ENCODE assay signal across 23 cellular contexts in the genomic region with DNA sequence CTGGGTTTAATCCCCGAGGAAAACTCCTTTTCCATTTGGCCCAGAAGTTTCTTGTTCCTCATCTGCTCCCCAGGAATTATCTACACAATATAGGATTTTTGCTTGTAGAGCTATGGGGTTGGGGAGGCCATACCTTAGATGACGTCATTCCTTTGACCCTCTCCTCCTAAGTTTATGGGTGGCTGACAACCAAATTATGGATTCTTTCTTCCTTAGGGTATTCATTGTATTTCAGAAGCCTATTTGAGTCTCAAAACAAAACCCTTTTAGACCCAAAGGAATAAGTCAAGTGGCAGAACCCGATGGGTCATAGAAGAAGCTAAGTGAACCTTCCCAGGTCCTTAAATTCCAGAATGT. TPM values are rescaled to one million over a fixed set of nuclear protein-coding genes. Genes with fewer than 3 reads are reported as not detected.
DNase-seq lines count a peak whose midpoint lies in the region; ATAC-seq, FAIRE-seq and TF ChIP-seq lines count a peak whose summit lies in the region.
"Had no signal": no experiment of that assay in that cellular context is flagged by ENCODE, and none has a peak within 500 bp of the region (broad histone marks: within the 10 kb centered on the region; RNA-seq: fewer than 3 reads in every experiment).

No MANE protein-coding gene starts in this region.

- H3K27ac Mint-ChIP-seq in dendritic cell treated with granulocyte-macrophage colony-stimulating factor and Interleukin-4, amounts not matched to agents 40 ng/mL and 50 ng/mL, for 4 days = peak overlapping the region; percentile 84
- H3K27ac Mint-ChIP-seq: CD14-positive monocyte; CD4-positive, CD25-positive, alpha-beta regulatory T cell; CD8-positive, alpha-beta memory T cell had no signal

- TSS peak; percentile 9 for BruUV-seq in PC-9 (replicated peaks; lab: Mats Ljungman, UMichigan)

- H3K4me1 Mint-ChIP-seq in dendritic cell treated with granulocyte-macrophage colony-stimulating factor and Interleukin-4, amounts not matched to agents 40 ng/mL and 50 ng/mL, for 4 days (ENCODE audit: low read depth) = peaks cover 28% of the 10 kb centered on the region

- ATAC-seq in GM18861 (IDR thresholded peaks at IDR 0.05; ENCODE audit: unreplicated experiment) = no peak

- POLR2A ChIA-PET in PC-9 (lab: Charles Lee; ENCODE audit: unreplicated experiment) = interaction anchor here (0.5 kb wide), 2 partner anchors 84 to 158 kb away, joined by 3 to 4 read pairs; no protein-coding TSS in a partner anchor

- no peak overlapping the region for H3K4me3 Mint-ChIP-seq in dendritic cell treated with granulocyte-macrophage colony-stimulating factor and Interleukin-4, amounts not matched to agents 40 ng/mL and 50 ng/mL, for 4 days
- H3K4me3 Mint-ChIP-seq: CD14-positive monocyte; CD4-positive, alpha-beta memory T cell; CD4-positive, CD25-positive, alpha-beta regulatory T cell; CD8-positive, alpha-beta memory T cell had no signal

- intact Hi-C loops in PC-9 (cut with micrococcal nuclease; ENCODE audit: unreplicated experiment) = loop anchor here (1.0 to 2.0 kb wide), 7 partner anchors 44 to 442 kb away; no protein-coding TSS in a partner anchor
- intact Hi-C loops in dendritic cell treated with granulocyte-macrophage colony-stimulating factor and Interleukin-4, amounts not matched to agents 40 ng/mL and 50 ng/mL, for 4 days (cut with micrococcal nuclease) = loop anchor here (1.0 to 2.0 kb wide), 3 partner anchors 15 to 227 kb away; a partner anchor contains a TSS

- no peak overlapping the region for H3K4me2 ChIP-seq in PC-9
- H3K4me2 ChIP-seq: BLaER1 had no signal

- FAIRE-seq in D721Med (lab: Jason Lieb, UNC) = no peak
- FAIRE-seq: A204.1 had no signal

- no peaks in the 10 kb centered on the region for H4K20me1 ChIP-seq in PC-9 (ENCODE audit: insufficient read depth)
- H4K20me1 ChIP-seq: BLaER1 had no signal

- DNase-seq in PC-9 (no peak), SK-N-MC (ENCODE audit: low read depth, low spot score) (no peak), D721Med (ENCODE audit: insufficient read length, low spot score) (no peak), dermis blood vessel endothelial cell (no peak)
- DNase-seq: 8988T; ACHN; BE2C; CD4-positive, alpha-beta memory T cell; CD4-positive, CD25-positive, alpha-beta regulatory T cell; CD8-positive, alpha-beta memory T cell; COR-L47; DND-41; EL; GDM1 had no signal

- H3K4me3 ChIP-seq in PC-9 (no peak overlapping the region), SK-N-MC (no peak overlapping the region)
- H3K4me3 ChIP-seq: BLaER1, GM12878 had no signal

- CTCF ChIA-PET in PC-9 (lab: Charles Lee) = interaction anchor here (0.6 to 8.0 kb wide), 14 partner anchors 9 to 471 kb away, joined by 3 to 128 read pairs (median 4); a partner anchor contains a TSS

- H3K27ac ChIP-seq in PC-9 (no peak overlapping the region), SK-N-MC (peak overlapping the region; percentile 26; the same call in 1 of the 2 replicates)
- H3K27ac ChIP-seq: BLaER1 had no signal

- H3K9me3 ChIP-seq in PC-9 (ENCODE audit: insufficient read depth, low read depth) = no peaks in the 10 kb centered on the region
- no peaks in the 10 kb centered on the region for H3K9me3 ChIP-seq in SK-N-MC (ENCODE audit: low read depth, low read length)
- H3K9me3 ChIP-seq: BE2C, BLaER1 had no signal

- no peaks in the 10 kb centered on the region for H3K9me2 ChIP-seq in PC-9 (ENCODE audit: insufficient read depth)

- peaks cover 5% of the 10 kb centered on the region; the same call in 1 of the 2 replicates for H3K27me3 ChIP-seq in PC-9 (ENCODE audit: insufficient read depth, low read depth)
- H3K27me3 ChIP-seq: BE2C, BLaER1 had no signal

- no peaks in the 10 kb centered on the region for H3K4me1 ChIP-seq in PC-9 (replicated peaks; ENCODE audit: insufficient read depth)
- H3K4me1 ChIP-seq: BE2C, BLaER1 had no signal

- H3K79me2 ChIP-seq in PC-9 (ENCODE audit: low read depth) = no peaks in the 10 kb centered on the region

- H3K36me3 ChIP-seq in PC-9 (ENCODE audit: low read depth) (no peaks in the 10 kb centered on the region), SK-N-MC (ENCODE audit: insufficient read depth, low read length) (no peaks in the 10 kb centered on the region)
- H3K36me3 ChIP-seq: BE2C, BLaER1 had no signal

- H3K36me3 Mint-ChIP-seq in dendritic cell treated with granulocyte-macrophage colony-stimulating factor and Interleukin-4, amounts not matched to agents 40 ng/mL and 50 ng/mL, for 4 days (ENCODE audit: low read depth) = no peaks in the 10 kb centered on the region
- H3K36me3 Mint-ChIP-seq: CD14-positive monocyte; CD4-positive, alpha-beta memory T cell had no signal

- no peaks in the 10 kb centered on the region for H3K9me3 Mint-ChIP-seq in dendritic cell treated with granulocyte-macrophage colony-stimulating factor and Interleukin-4, amounts not matched to agents 40 ng/mL and 50 ng/mL, for 4 days
- H3K9me3 Mint-ChIP-seq: CD14-positive monocyte; CD4-positive, alpha-beta memory T cell; CD4-positive, CD25-positive, alpha-beta regulatory T cell; CD8-positive, alpha-beta memory T cell had no signal

- H2AFZ ChIP-seq in PC-9 = no peak overlapping the region

- TF ChIP-seq CTCF in PC-9 (conservative IDR thresholded peaks at IDR 0.05) (no peak), D721Med (IDR thresholded peaks at IDR 0.05; ENCODE audit: insufficient read depth, missing control alignments) (no peak)

- H3K27me3 Mint-ChIP-seq in dendritic cell treated with granulocyte-macrophage colony-stimulating factor and Interleukin-4, amounts not matched to agents 40 ng/mL and 50 ng/mL, for 4 days = peaks cover 2% of the 10 kb centered on the region
- H3K27me3 Mint-ChIP-seq: CD4-positive, alpha-beta memory T cell; CD4-positive, CD25-positive, alpha-beta regulatory T cell had no signal

- peak overlapping the region; percentile 7 for H3K9ac ChIP-seq in SK-N-MC (ENCODE audit: insufficient read length)
- H3K9ac ChIP-seq: BLaER1 had no signal

- H3F3A ChIP-seq in PC-9 (ENCODE audit: insufficient read depth, low read depth) = peaks cover 27% of the 10 kb centered on the region; the same call in 1 of the 2 replicates

RNA-seq across cellular contexts. Expression of a gene that starts 14.2 kb away (rescaled TPM):
- not detected in 2 replicates for total RNA-seq in PC-9 (2021)
- not detected in 2 replicates for total RNA-seq in dermis blood vessel endothelial cell
- total RNA-seq: A673; CD4-positive, alpha-beta memory T cell; CD4-positive, CD25-positive, alpha-beta regulatory T cell; Daoy; G401 had no signal

RNA-seq across cellular contexts. Expression of a gene that starts 20.0 kb away (rescaled TPM):
- total RNA-seq in PC-9 (2021) (309 and 320 TPM in 2 replicates), dermis blood vessel endothelial cell (58.0 and 91.4 TPM in 2 replicates)
